Comparison of ENCODE assay signal across 8 cellular contexts in the genomic region with DNA sequence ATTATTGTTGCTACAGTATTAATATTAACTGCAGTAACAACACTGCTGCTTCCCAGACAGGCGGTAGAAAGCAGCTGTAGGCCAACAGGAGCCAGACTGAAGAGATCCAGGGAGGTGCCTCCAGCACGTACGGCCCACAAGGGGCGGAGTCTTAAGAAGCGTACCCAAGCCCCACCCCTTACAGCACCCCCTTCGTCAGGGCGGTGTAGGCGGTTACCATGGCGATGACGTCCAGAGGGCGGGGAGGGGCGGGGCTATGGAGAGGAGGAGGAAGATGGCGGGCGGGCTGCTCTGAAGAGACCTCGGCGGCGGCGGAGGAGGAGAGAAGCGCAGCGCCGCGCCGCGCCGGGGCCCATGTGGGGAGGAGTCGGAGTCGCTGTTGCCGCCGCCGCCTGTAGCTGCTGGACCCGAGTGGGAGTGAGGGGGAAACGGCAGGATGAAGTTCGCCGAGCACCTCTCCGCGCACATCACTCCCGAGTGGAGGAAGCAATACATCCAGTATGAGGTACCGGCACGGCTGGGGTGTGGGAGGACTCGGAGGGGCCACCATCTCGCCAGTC. TPM values are rescaled to one million over a fixed set of nuclear protein-coding genes. Genes with fewer than 3 reads are reported as not detected.
DNase-seq lines count a peak whose midpoint lies in the region; ATAC-seq, FAIRE-seq and TF ChIP-seq lines count a peak whose summit lies in the region.

A gene (plus strand): TSS at position 257 of the 560 bp plus-strand sequence. CDS start 180 bp downstream, at position 437.

- peak within 1 kb of the TSS; percentile 74 for H3K27ac ChIP-seq in keratinocyte (ENCODE audit: control insufficient read depth, insufficient read depth, low read length)

- peak; percentile 97 for ATAC-seq in GM19035 (IDR thresholded peaks at IDR 0.05; ENCODE audit: unreplicated experiment)
- peak; percentile 97 for ATAC-seq in HG03354 (IDR thresholded peaks at IDR 0.05; ENCODE audit: poor library complexity, severe bottlenecking, unreplicated experiment)
- ATAC-seq in activated CD4-positive, CD25-positive, alpha-beta regulatory T cell treated with anti-CD3 and anti-CD28 coated beads, Interleukin-2, amount 50 U/mL, for 24 hours = peak; percentile 97 to 98

- H3K4me1 ChIP-seq in keratinocyte (ENCODE audit: control insufficient read depth, extremely low read depth, insufficient read depth, low read length) = peaks cover 24% of the 10 kb centered on the region

- FAIRE-seq in keratinocyte (lab: Jason Lieb, UNC) = peak; percentile 89

- DNase-seq in AML-193 (lab: John Stamatoyannopoulos, UW) (peak; percentile 94 to 96), NCI-H446 treated with DMSO at 0.1 percent for 48 hours (lab: John Stamatoyannopoulos, UW) (peak; percentile 98), cerebellar cortex (ENCODE audit: low spot score) (peak; percentile 100), keratinocyte (ENCODE audit: low read depth, low spot score) (peak; percentile 89)
- peak; percentile 94 to 97 for DNase-seq in stimulated activated CD4-positive, alpha-beta T cell treated with anti-CD3 and anti-CD28 coated beads, Interleukin-15, amount 100 ng/mL, for 1 hour (ENCODE audit: low read depth in 1 of 2, low spot score in 1 of 2)

- no peaks in the 10 kb centered on the region for H3K9me3 ChIP-seq in keratinocyte (ENCODE audit: control insufficient read depth, low read depth, low read length)

- dilution Hi-C loops in keratinocyte (cut with MboI; ENCODE audit: extremely low pct_ligation_motif_present, low sequenced_read_pairs) = no loop called here

- H2AFZ ChIP-seq in keratinocyte (ENCODE audit: control insufficient read depth, low read length) = peak within 1 kb of the TSS; percentile 98

- H3K9me1 ChIP-seq in keratinocyte (ENCODE audit: control insufficient read depth, extremely low read depth, insufficient read depth, low read length) = no peaks in the 10 kb centered on the region

- no peaks in the 10 kb centered on the region for H3K36me3 ChIP-seq in keratinocyte (ENCODE audit: control insufficient read depth in 2 of 2, extremely low read depth in 1 of 2, insufficient read depth in 2 of 2, low read length in 2 of 2)

- peaks cover 29% of the 10 kb centered on the region for H3K79me2 ChIP-seq in keratinocyte (ENCODE audit: control insufficient read depth, insufficient read depth, low read length)

- peak within 1 kb of the TSS; percentile 85 for H3K9ac ChIP-seq in keratinocyte (ENCODE audit: control insufficient read depth, extremely low read depth, insufficient read depth, low read length)

- peak; percentile 4 to 39 (median 29) for TF ChIP-seq CTCF in keratinocyte (optimal IDR thresholded peaks at IDR 0.05 in 1 of 3, IDR thresholded peaks at IDR 0.05 in 1 of 3, conservative IDR thresholded peaks at IDR 0.05 in 1 of 3; ENCODE audit: extremely low read depth in 1 of 3, insufficient read depth in 2 of 3, low read length in 3 of 3)

- no peaks in the 10 kb centered on the region for H4K20me1 ChIP-seq in keratinocyte (ENCODE audit: control insufficient read depth, extremely low read depth, insufficient read depth, low read length)

- H3K4me3 ChIP-seq in keratinocyte (ENCODE audit: control insufficient read depth in 2 of 3, extremely low read depth in 1 of 3, insufficient read depth in 2 of 3, low read depth in 1 of 3, low read length in 3 of 3) = peak within 1 kb of the TSS; percentile 89 to 96 (median 91)

- no peaks in the 10 kb centered on the region for H3K27me3 ChIP-seq in keratinocyte (ENCODE audit: control insufficient read depth, extremely low read depth, insufficient read depth, low read length)

- peak within 1 kb of the TSS; percentile 97 for H3K4me2 ChIP-seq in keratinocyte (ENCODE audit: control insufficient read depth, extremely low read depth, insufficient read depth, low read depth, low read length)

RNA-seq across cellular contexts. Expression of the gene that starts here (rescaled TPM):
- 22.7 to 40.0 TPM (median 31.1 TPM) in 3 replicates for polyA plus RNA-seq in keratinocyte
- 7.3 TPM for polyA plus RNA-seq in keratinocyte (2011; ENCODE audit: low read depth)
- 17.2 and 30.4 TPM in 2 replicates for polyA plus RNA-seq in keratinocyte (2011; cell fraction: cytosol; rRNA removed)
- polyA plus RNA-seq in keratinocyte (2011; cell fraction: nucleus; rRNA removed) = 34.2 TPM in 2 replicates
- 7.3 and 23.0 TPM in 2 replicates for polyA plus RNA-seq in keratinocyte (2012; ENCODE audit: low replicate concordance)
- polyA minus RNA-seq in keratinocyte = 45.4 to 72.1 TPM (median 49.4 TPM) in 3 replicates
- 40.1 TPM for polyA minus RNA-seq in keratinocyte (2011; cell fraction: cytosol; rRNA and poly(A)+ RNA removed)
- polyA minus RNA-seq in keratinocyte (2011; cell fraction: nucleus; rRNA and poly(A)+ RNA removed) = 38.6 and 86.7 TPM in 2 replicates

Comparison
In these comparisons a context has a peak if more than half of its experiments do, and no peak if none do; other contexts are left out.
1. Peak in every context shown above with its lines: DNase-seq, ATAC-seq, H3K4me3 ChIP-seq and H3K27ac ChIP-seq.